11 cellular contexts compared by ENCODE assay signal in genomic region chr1:156897078-156897825, GRCh38. TPM values are rescaled to one million over a fixed set of nuclear protein-coding genes. Genes with fewer than 3 reads are reported as not detected.
DNase-seq lines count a peak whose midpoint lies in the region; ATAC-seq, FAIRE-seq and TF ChIP-seq lines count a peak whose summit lies in the region.
"Had no signal": no experiment of that assay in that cellular context is flagged by ENCODE, and none has a peak within 500 bp of the region (broad histone marks: within the 10 kb centered on the region; RNA-seq: fewer than 3 reads in every experiment).

No MANE protein-coding gene starts in this region.

- peaks cover 53% of the 10 kb centered on the region for H3K4me1 Mint-ChIP-seq in mesothelial cell of epicardium

- peak overlapping the region; percentile 48 for H3K9ac ChIP-seq in HUES6 (ENCODE audit: low read length)

- no peak overlapping the region for H3K4me3 Mint-ChIP-seq in mesothelial cell of epicardium

- ATAC-seq in A549 (peak; percentile 47 to 68), GM19023 (IDR thresholded peaks at IDR 0.05; ENCODE audit: unreplicated experiment) (no peak), GM18858 (IDR thresholded peaks at IDR 0.05; ENCODE audit: unreplicated experiment) (no peak), GM18520 (IDR thresholded peaks at IDR 0.05; ENCODE audit: unreplicated experiment) (no peak)

- no peaks in the 10 kb centered on the region for H3K9me3 Mint-ChIP-seq in mesothelial cell of epicardium

- CTCF ChIA-PET in A549 (lab: Yijun Ruan, JAX): interaction anchor here (1.0 to 8.6 kb wide), 8 partner anchors 12 to 59 kb away, joined by 3 to 84 read pairs (median 11); partner anchors contain the start of genes INSRR, LRRC71 and NTRK1

- peak overlapping the region; percentile 84 for H3K27ac Mint-ChIP-seq in mesothelial cell of epicardium
- H3K27ac Mint-ChIP-seq: CD14-positive monocyte had no signal

- no peaks in the 10 kb centered on the region for H3K36me3 ChIP-seq in HUES6 (ENCODE audit: control insufficient read depth, insufficient read depth, low read length)

- H3K27me3 ChIP-seq in HUES6 (ENCODE audit: control insufficient read depth, insufficient read depth, low read length): peaks cover 39% of the 10 kb centered on the region

- TF ChIP-seq CTCF in A549 (IDR thresholded peaks at IDR 0.05) (no peak), choroid plexus epithelial cell (conservative IDR thresholded peaks at IDR 0.05; ENCODE audit: low read depth, low read length) (no peak), mesothelial cell of epicardium (IDR thresholded peaks at IDR 0.05; ENCODE audit: unreplicated experiment) (no peak), GM20000 (IDR thresholded peaks at IDR 0.05; ENCODE audit: extremely low read depth, missing control alignments) (no peak)

- no peaks in the 10 kb centered on the region for H3K36me3 Mint-ChIP-seq in mesothelial cell of epicardium

- H3K27me3 Mint-ChIP-seq in mesothelial cell of epicardium (ENCODE audit: low read depth): peaks cover 15% of the 10 kb centered on the region

- 44% methylated on average over 14 of the region's 14 CpGs for WGBS in A549 (ENCODE audit: missing lambda C conversion rate)

- H3K4me3 ChIP-seq in A549 (peak overlapping the region; percentile 1), HUES6 (ENCODE audit: low read depth, low read length) (no peak overlapping the region), choroid plexus epithelial cell (ENCODE audit: low read depth, low read length) (no peak overlapping the region)

- POLR2A ChIA-PET in A549 (lab: Yijun Ruan, JAX): interaction anchor here (0.8 to 1.4 kb wide), 5 partner anchors 13 to 169 kb away, joined by 3 to 4 read pairs (median 3); partner anchors contain the start of genes ISG20L2 and METTL25B

- peak; percentile 63 to 75 for DNase-seq in A549 (ENCODE audit: low read depth in 1 of 2, low spot score in 1 of 2)
- DNase-seq in choroid plexus epithelial cell (ENCODE audit: low read depth): peak; percentile 66
- DNase-seq in mesothelial cell of epicardium (ENCODE audit: low spot score in 2 of 2, unreplicated experiment in 2 of 2): no peak
- no peak for DNase-seq in GM20000 (ENCODE audit: low spot score)
- DNase-seq: foreskin melanocyte, NCI-H774 had no signal

- H3K9me3 ChIP-seq in A549 (no peaks in the 10 kb centered on the region), HUES6 (ENCODE audit: control insufficient read depth, insufficient read depth, low read depth, low read length) (no peaks in the 10 kb centered on the region)

- peak overlapping the region; percentile 86 for H3K4me2 ChIP-seq in A549

- H3K4me1 ChIP-seq in A549 (peaks cover 70% of the 10 kb centered on the region), HUES6 (ENCODE audit: control insufficient read depth, insufficient read depth, low read length) (peaks cover 47% of the 10 kb centered on the region)

- TF ChIP-seq EP300 in A549 (IDR thresholded peaks at IDR 0.05): no peak

- TF ChIP-seq POLR2A in A549 (IDR thresholded peaks at IDR 0.05; ENCODE audit: low read length): no peak

- no peak for FAIRE-seq in A549 (lab: Jason Lieb, UNC)

- peak overlapping the region; percentile 88 to 93 for H3K27ac ChIP-seq in A549
- H3K27ac ChIP-seq in HUES6 (ENCODE audit: low read depth, low read length): no peak overlapping the region; the same call in 1 of the 2 replicates

- TF ChIP-seq RAD21 in A549 (conservative IDR thresholded peaks at IDR 0.05 in 1 of 2, IDR thresholded peaks at IDR 0.05 in 1 of 2): no peak

TF ChIP-seq in A549, 52 proteins besides CTCF, POLR2A, EP300 and RAD21 (continues in another document):
- TF ChIP-seq E2F6 (IDR thresholded peaks at IDR 0.05; ENCODE audit: borderline replicate concordance, low read depth): peak; percentile 37; the same call in 1 of the 2 replicates
- 0 out of 2 replicates have a peak, but pooled peaks have one; percentile 4 for TF ChIP-seq MYC (IDR thresholded peaks at IDR 0.05; ENCODE audit: borderline replicate concordance, low read length)
- TF ChIP-seq HOXB13 (CRISPR knock-in tag; IDR thresholded peaks at IDR 0.05; ENCODE audit: low read depth): no peak
- TF ChIP-seq GATA3 (IDR thresholded peaks at IDR 0.05; ENCODE audit: borderline replicate concordance): no peak
- TF ChIP-seq BHLHE40 (IDR thresholded peaks at IDR 0.05; ENCODE audit: low read depth, low read length): no peak
- 0 out of 2 replicates have a peak, but pooled peaks have one; percentile 19 for TF ChIP-seq PBX3 (IDR thresholded peaks at IDR 0.05)
- peak in 1 of 2 experiments; percentile 33; a peak in 2 of 5 replicates for TF ChIP-seq JUN (IDR thresholded peaks at IDR 0.05)
- no peak for TF ChIP-seq REST (IDR thresholded peaks at IDR 0.05)
- TF ChIP-seq ZC3H11A (IDR thresholded peaks at IDR 0.05): no peak
- TF ChIP-seq PHF8 (IDR thresholded peaks at IDR 0.05; ENCODE audit: borderline replicate concordance, low read depth): no peak
- TF ChIP-seq NFE2L2 (conservative IDR thresholded peaks at IDR 0.05; ENCODE audit: low read length): no peak
- TF ChIP-seq CBX8 (IDR thresholded peaks at IDR 0.05): no peak
- no peak for TF ChIP-seq CEBPB (IDR thresholded peaks at IDR 0.05)
- no peak for TF ChIP-seq ZSCAN20 (CRISPR knock-in tag; IDR thresholded peaks at IDR 0.05)

RNA-seq across cellular contexts. Expression of gene PEAR1, which starts 3.7 kb away (rescaled TPM):
- polyA plus RNA-seq in A549 (2011; rRNA removed) (1.7 and 2.9 TPM in 2 replicates), A549 (2017; fragmentation: RNase III; extraction: RNeasy Plus Mini Kit Qiagen cat#74134 plus additional on column Dnase treatment) (5.0 to 7.5 TPM (median 6.3 TPM) in 3 replicates)
- 4.2 and 5.4 TPM in 2 replicates for polyA plus RNA-seq in A549 (2012; cell fraction: cytosol; rRNA removed)
- 27.8 and 33.5 TPM in 2 replicates for polyA plus RNA-seq in A549 (2012; cell fraction: nucleus; rRNA removed)
- 0.79 and 1.4 TPM in 2 replicates for polyA minus RNA-seq in A549 (2011; rRNA and poly(A)+ RNA removed)
- total RNA-seq in mesothelial cell of epicardium: 13.8 to 16.1 TPM (median 15.7 TPM) in 3 replicates
- polyA plus RNA-seq: CD14-positive monocyte had no signal

RNA-seq across cellular contexts. Expression of gene LRRC71, which starts 23.2 kb away (rescaled TPM):
- polyA plus RNA-seq in A549 (2011; rRNA removed) (0.15 TPM in 1 of 2 replicates, not detected in the other), A549 (2017; fragmentation: RNase III; extraction: RNeasy Plus Mini Kit Qiagen cat#74134 plus additional on column Dnase treatment) (0.10 to 0.33 TPM (median 0.14 TPM) in 3 replicates)
- polyA plus RNA-seq in A549 (2012; cell fraction: cytosol; rRNA removed): 0.10 and 0.20 TPM in 2 replicates
- 0.34 and 0.40 TPM in 2 replicates for polyA plus RNA-seq in A549 (2012; cell fraction: nucleus; rRNA removed)
- not detected in 2 replicates for polyA minus RNA-seq in A549 (2011; rRNA and poly(A)+ RNA removed)
- 0.11 to 0.34 TPM (median 0.13 TPM) in 3 replicates for total RNA-seq in mesothelial cell of epicardium
- polyA plus RNA-seq: CD14-positive monocyte had no signal

RNA-seq across cellular contexts. Expression of gene NTRK1, which starts 36.6 kb away (rescaled TPM):
- polyA plus RNA-seq in A549 (2011; rRNA removed) (0.05 and 0.07 TPM in 2 replicates), A549 (2017; fragmentation: RNase III; extraction: RNeasy Plus Mini Kit Qiagen cat#74134 plus additional on column Dnase treatment) (0.08 to 0.18 TPM (median 0.10 TPM) in 3 replicates)
- polyA plus RNA-seq in A549 (2012; cell fraction: cytosol; rRNA removed): 0.13 and 0.16 TPM in 2 replicates
- polyA plus RNA-seq in A549 (2012; cell fraction: nucleus; rRNA removed): 0.47 and 0.67 TPM in 2 replicates
- 0.34 TPM in 1 of 2 replicates, not detected in the other for polyA minus RNA-seq in A549 (2011; rRNA and poly(A)+ RNA removed)
- 1.2 to 1.3 TPM (median 1.3 TPM) in 3 replicates for total RNA-seq in mesothelial cell of epicardium
- polyA plus RNA-seq: CD14-positive monocyte had no signal

RNA-seq across cellular contexts. Expression of gene INSRR, which starts 38.3 kb away (rescaled TPM):
- polyA plus RNA-seq in A549 (2011; rRNA removed): not detected in 2 replicates
- not detected in 2 replicates for polyA plus RNA-seq in A549 (2012; cell fraction: cytosol; rRNA removed)
- polyA plus RNA-seq in A549 (2012; cell fraction: nucleus; rRNA removed): 0.01 TPM in 1 of 2 replicates, not detected in the other
- not detected in 3 replicates for polyA plus RNA-seq in A549 (2017; fragmentation: RNase III; extraction: RNeasy Plus Mini Kit Qiagen cat#74134 plus additional on column Dnase treatment)
- not detected in 2 replicates for polyA minus RNA-seq in A549 (2011; rRNA and poly(A)+ RNA removed)
- total RNA-seq in mesothelial cell of epicardium: 0.45 to 0.66 TPM (median 0.51 TPM) in 3 replicates
- polyA plus RNA-seq: CD14-positive monocyte had no signal

Comparison
In these comparisons a context has a peak if more than half of its experiments do, and no peak if none do; other contexts are left out.
1. ATAC-seq: peak in A549 (2 of 2); none in GM19023 (single experiment), GM18858 (single experiment) and GM18520 (single experiment).
2. DNase-seq: peak in A549 (2 of 2) and choroid plexus epithelial cell (single experiment); none in mesothelial cell of epicardium (0 of 2) and GM20000 (single experiment).